8 cellular contexts compared by ENCODE assay signal in the genomic region with DNA sequence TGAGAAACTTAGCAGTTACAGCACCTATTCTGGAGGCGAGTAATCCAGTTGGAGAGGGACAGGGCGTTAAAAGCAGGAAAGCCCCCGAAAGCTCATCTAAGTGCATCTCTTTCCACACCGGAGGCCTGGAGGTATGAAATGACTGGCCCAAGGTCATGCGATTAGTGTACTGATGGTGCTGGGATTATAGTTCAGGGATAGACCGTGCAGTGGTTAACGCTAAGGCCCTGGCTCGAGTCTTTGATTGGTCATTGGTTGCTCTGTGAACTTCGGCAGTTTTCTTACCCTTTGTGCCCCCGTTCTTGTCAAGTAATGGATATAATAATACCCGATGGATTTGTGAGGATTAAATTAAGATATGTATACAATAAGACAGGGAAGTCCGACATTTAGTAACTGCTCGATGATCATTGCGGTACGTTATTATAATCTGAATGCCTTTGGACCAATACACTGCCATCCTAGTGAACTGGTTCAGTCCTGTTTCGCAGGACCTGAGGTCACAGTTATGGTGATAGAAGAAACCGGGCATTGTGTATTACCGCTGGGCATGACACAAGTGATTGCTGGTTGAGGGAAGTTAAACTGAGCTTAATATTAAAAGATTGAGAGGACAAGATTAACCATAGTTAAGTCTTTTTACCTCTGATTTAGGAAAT. TPM values are rescaled to one million over a fixed set of nuclear protein-coding genes. Genes with fewer than 3 reads are reported as not detected.
A peak's percentile ranks its signal among the peaks of the same experiment; 100 is the strongest.
DNase-seq lines count a peak whose midpoint lies in the region; ATAC-seq and TF ChIP-seq lines count a peak whose summit lies in the region.

No MANE protein-coding gene starts in this region.

- H3K27me3 Mint-ChIP-seq in natural killer cell (ENCODE audit: low read depth in 2 of 2), result no peaks in the 10 kb centered on the region

- TF ChIP-seq POLR2A in vagina (IDR thresholded peaks at IDR 0.05), result no peak

- H3K27me3 ChIP-seq in WERI-Rb-1 (ENCODE audit: insufficient read depth, low read depth, severe bottlenecking) (no peaks in the 10 kb centered on the region), vagina (no peaks in the 10 kb centered on the region)

- H3K4me3 ChIP-seq in GM08714 (ENCODE audit: low read length) (peak overlapping the region; percentile 100), WERI-Rb-1 (ENCODE audit: low read depth, low read length) (peak overlapping the region; percentile 64), epithelial cell of esophagus (ENCODE audit: low read length) (peak overlapping the region; percentile 83), vagina (peak overlapping the region; percentile 91 to 95)

- H3K4me1 ChIP-seq in vagina, result peaks cover 46% of the 10 kb centered on the region

- intact Hi-C loops in natural killer cell (cut with micrococcal nuclease), result no loop called here
- intact Hi-C loops in vagina (cut with DNase I), result loop anchor here (2.0 kb wide), 1 partner anchor 33 kb away; the partner anchor contains the start of gene MAML1

- no peaks in the 10 kb centered on the region for H3K9me3 Mint-ChIP-seq in natural killer cell

- TF ChIP-seq CTCF in WERI-Rb-1 (IDR thresholded peaks at IDR 0.05; ENCODE audit: low read depth, low read length), result no peak
- TF ChIP-seq CTCF in epithelial cell of esophagus (IDR thresholded peaks at IDR 0.05; ENCODE audit: insufficient read depth, low read depth, low read length, missing control alignments), result no peak
- TF ChIP-seq CTCF in natural killer cell (IDR thresholded peaks at IDR 0.05), result no peak
- no peak for TF ChIP-seq CTCF in vagina (IDR thresholded peaks at IDR 0.05)

- ATAC-seq in natural killer cell (peak in 1 of 3 donors; percentile 8), GM18861 (IDR thresholded peaks at IDR 0.05; ENCODE audit: unreplicated experiment) (no peak)

- peak; percentile 29 for DNase-seq in HT1080 (ENCODE audit: low read depth)
- DNase-seq in WERI-Rb-1, result peak; percentile 19
- peak; percentile 44 for DNase-seq in epithelial cell of esophagus (ENCODE audit: low read depth)
- peak; percentile 48 for DNase-seq in natural killer cell
- DNase-seq in vagina (ENCODE audit: extremely low spot score in 2 of 2), result no peak
- no peak for DNase-seq in SKM-1 treated with dmso at 0.1 percent for 144 hours (lab: John Stamatoyannopoulos, UW; ENCODE audit: unreplicated experiment)

- H3K36me3 Mint-ChIP-seq in natural killer cell, result no peaks in the 10 kb centered on the region

- H3K36me3 ChIP-seq in WERI-Rb-1, result peaks cover 8% of the 10 kb centered on the region; the same call in 1 of the 2 replicates
- H3K36me3 ChIP-seq in vagina, result no peaks in the 10 kb centered on the region

- peaks cover 53 to 59% of the 10 kb centered on the region in 2 donors for H3K4me1 Mint-ChIP-seq in natural killer cell

- no peaks in the 10 kb centered on the region for H3K9me3 ChIP-seq in WERI-Rb-1 (ENCODE audit: severe bottlenecking)
- no peaks in the 10 kb centered on the region for H3K9me3 ChIP-seq in vagina

- peak overlapping the region; percentile 93 for H3K27ac ChIP-seq in WERI-Rb-1
- peak overlapping the region; percentile 96 for H3K27ac ChIP-seq in vagina

- peak overlapping the region; percentile 97 for H3K4me3 Mint-ChIP-seq in natural killer cell

- peak overlapping the region; percentile 94 to 99 for H3K27ac Mint-ChIP-seq in natural killer cell

RNA-seq across cellular contexts. Expression of gene CANX, which starts 1.0 kb away (rescaled TPM):
- total RNA-seq in HT1080 (2014; rRNA removed; shearing (Covaris generic)), result 346 and 364 TPM in 2 replicates
- 232 and 276 TPM in 2 replicates for polyA plus RNA-seq in HT1080 (2015; cell fraction: cytosol; rRNA removed)
- polyA plus RNA-seq in HT1080 (2015; cell fraction: nucleus; rRNA removed), result 514 and 568 TPM in 2 replicates
- total RNA-seq in natural killer cell (100 to 1,000 TPM; 233 to 291 (median 260) TPM), vagina (208 TPM)

RNA-seq across cellular contexts. Expression of gene CBY3, which starts 18.9 kb away (rescaled TPM):
- not detected in 2 replicates for total RNA-seq in HT1080 (2014; rRNA removed; shearing (Covaris generic))
- polyA plus RNA-seq in HT1080 (2015; cell fraction: cytosol; rRNA removed), result not detected in 2 replicates
- not detected in 2 replicates for polyA plus RNA-seq in HT1080 (2015; cell fraction: nucleus; rRNA removed)
- not detected for total RNA-seq in natural killer cell
- total RNA-seq in vagina, result not detected

RNA-seq across cellular contexts. Expression of gene MAML1, which starts 32.9 kb away (rescaled TPM):
- 10.4 and 13.5 TPM in 2 replicates for total RNA-seq in HT1080 (2014; rRNA removed; shearing (Covaris generic))
- polyA plus RNA-seq in HT1080 (2015; cell fraction: cytosol; rRNA removed), result 17.0 and 20.2 TPM in 2 replicates
- 19.4 and 19.5 TPM in 2 replicates for polyA plus RNA-seq in HT1080 (2015; cell fraction: nucleus; rRNA removed)
- 10 to 100 TPM; 28.8 to 45.4 (median 37.6) TPM for total RNA-seq in natural killer cell
- 25.3 TPM for total RNA-seq in vagina

Comparison
In these comparisons a context has a peak if more than half of its experiments do, and no peak if none do; other contexts are left out.
1. DNase-seq: peak in HT1080 (single experiment), WERI-Rb-1 (single experiment), epithelial cell of esophagus (single experiment) and natural killer cell (single experiment); none in vagina (0 of 2) and SKM-1 treated with dmso at 0.1 percent for 144 hours (single experiment).
2. Peak in every context shown above with its lines, with median percentiles within 50 percentile points of each other: H3K4me3 ChIP-seq.